ENCODE assay signal across 13 cellular contexts in genomic region chr15:28896944-28897343, GRCh38. TPM values are rescaled to one million over a fixed set of nuclear protein-coding genes. Genes with fewer than 3 reads are reported as not detected.
DNase-seq lines count a peak whose midpoint lies in the region; ATAC-seq and TF ChIP-seq lines count a peak whose summit lies in the region.
"Had no signal": no experiment of that assay in that cellular context is flagged by ENCODE, and none has a peak within 500 bp of the region (broad histone marks: within the 10 kb centered on the region; RNA-seq: fewer than 3 reads in every experiment).

No MANE protein-coding gene starts in this region.

- H3K27ac ChIP-seq in IMR-90 (ENCODE audit: insufficient read depth, low read length) (peak overlapping the region; percentile 75), brain microvascular endothelial cell (peak overlapping the region; percentile 31), thyroid gland (no peak overlapping the region)
- H3K27ac ChIP-seq: SK-N-MC had no signal

- H3K9me1 ChIP-seq in IMR-90 (ENCODE audit: insufficient read depth, low read length) = peaks cover 25% of the 10 kb centered on the region

- H2BK120ac ChIP-seq in IMR-90 (ENCODE audit: low read depth, low read length) = peak overlapping the region; percentile 97

- H4K5ac ChIP-seq in IMR-90 (ENCODE audit: low read depth, low read length) = peak overlapping the region; percentile 78

- POLR2A ChIA-PET in IMR-90 (lab: Charles Lee; ENCODE audit: unreplicated experiment) = no interaction called here

- H2BK20ac ChIP-seq in IMR-90 (ENCODE audit: low read depth, low read length) = peak overlapping the region; percentile 99

- no peak for TF ChIP-seq RAD21 in IMR-90 (IDR thresholded peaks at IDR 0.05; ENCODE audit: low read length)

- BruUV-seq in IMR-90 (replicated peaks; lab: Mats Ljungman, UMichigan) = no TSS peak

- no peak for TF ChIP-seq POLR2A in IMR-90 (IDR thresholded peaks at IDR 0.05; ENCODE audit: low read depth, low read length)
- TF ChIP-seq POLR2A in thyroid gland (IDR thresholded peaks at IDR 0.05) = no peak

- dilution Hi-C loops in IMR-90 (cut with HindIII; ENCODE audit: low sequenced_read_pairs, unreplicated experiment) = no loop called here

- no peaks in the 10 kb centered on the region for H3K27me3 ChIP-seq in IMR-90 (ENCODE audit: control insufficient read depth, insufficient read depth, low read length)
- H3K27me3 ChIP-seq in brain microvascular endothelial cell (replicated peaks) = no peaks in the 10 kb centered on the region
- no peaks in the 10 kb centered on the region for H3K27me3 ChIP-seq in thyroid gland

- TF ChIP-seq CTCF in IMR-90 (conservative IDR thresholded peaks at IDR 0.05; ENCODE audit: low read depth, low read length) (no peak), brain microvascular endothelial cell (IDR thresholded peaks at IDR 0.05; ENCODE audit: low read depth, low read length, missing control alignments) (no peak), thyroid gland (IDR thresholded peaks at IDR 0.05) (no peak)

- DNase-seq in AG20443 (ENCODE audit: low spot score) = peak; percentile 36
- DNase-seq in IMR-90 = peak; percentile 95
- peak; percentile 94 for DNase-seq in brain microvascular endothelial cell
- peak; percentile 84 for DNase-seq in kidney glomerular epithelial cell (lab: John Stamatoyannopoulos, UW)
- DNase-seq in thyroid gland = no peak
- DNase-seq: NCI-H510A treated with DMSO at 0.1 percent for 48 hours had no signal

- no CpG with 5 or more reads among the region's 4 CpGs for WGBS in IMR-90 (ENCODE audit: extremely low coverage in 2 of 2, insufficient read length in 1 of 2), 2 experiments
- 81 to 87% methylated on average over 4 of the region's 4 CpGs for WGBS in thyroid gland, 2 donors

- H3K9me3 ChIP-seq in IMR-90 (ENCODE audit: control insufficient read depth, insufficient read depth, low read length) (no peaks in the 10 kb centered on the region; the same call in 1 of the 2 replicates), thyroid gland (no peaks in the 10 kb centered on the region)

- peak overlapping the region in 1 of 2 experiments; percentile 95; a peak in 2 of 4 replicates for H4K8ac ChIP-seq in IMR-90 (ENCODE audit: low read depth in 2 of 2, low read length in 2 of 2)

- 0 out of 2 replicates have a peak overlapping the region, but pooled peaks have one; percentile 41 for H3K56ac ChIP-seq in IMR-90 (ENCODE audit: extremely low read depth, insufficient read depth, low read length)

- peak overlapping the region; percentile 90; the same call in 2 of the 3 replicates for H2BK15ac ChIP-seq in IMR-90 (ENCODE audit: low read depth, low read length)

- H4K91ac ChIP-seq in IMR-90 (ENCODE audit: insufficient read depth, low read depth, low read length) = peak overlapping the region; percentile 94

- intact Hi-C loops in IMR-90 (cut with micrococcal nuclease) = no loop called here
- intact Hi-C loops in thyroid gland (cut with DNase I) = no loop called here

- peak overlapping the region; percentile 73 for H2AK9ac ChIP-seq in IMR-90 (replicated peaks; ENCODE audit: low read depth, low read length, poor library complexity)

- peaks cover 10% of the 10 kb centered on the region for H3K4me1 ChIP-seq in IMR-90 (ENCODE audit: control insufficient read depth, insufficient read depth, low read length)
- no peaks in the 10 kb centered on the region for H3K4me1 ChIP-seq in thyroid gland

- H3K18ac ChIP-seq in IMR-90 (ENCODE audit: low read depth, low read length) = peak overlapping the region; percentile 68; the same call in 1 of the 2 replicates

- no peak overlapping the region for H3K4me3 ChIP-seq in IMR-90 (ENCODE audit: insufficient read depth, low read depth, low read length)
- H3K4me3 ChIP-seq in brain microvascular endothelial cell (ENCODE audit: low read depth, low read length) = no peak overlapping the region
- no peak overlapping the region for H3K4me3 ChIP-seq in thyroid gland (replicated peaks in 1 of 3)
- H3K4me3 ChIP-seq: SK-N-MC had no signal

- H2AK5ac ChIP-seq in IMR-90 (ENCODE audit: low read depth, low read length) = peak overlapping the region; percentile 88; the same call in 1 of the 2 replicates

- H2BK5ac ChIP-seq in IMR-90 (ENCODE audit: low read depth, low read length, poor library complexity, severe bottlenecking) = peak overlapping the region; percentile 96

- H3K14ac ChIP-seq in IMR-90 (replicated peaks; ENCODE audit: low read depth, low read length) = peak overlapping the region; percentile 98

- in situ Hi-C loops in IMR-90 (cut with MboI; ENCODE audit: low sequenced_read_pairs) (no loop called here), brain microvascular endothelial cell (cut with HindIII; ENCODE audit: low pct_ligation_motif_present, low sequenced_read_pairs) (no loop called here)

- H3K23ac ChIP-seq in IMR-90 (ENCODE audit: low read depth, low read length) = peak overlapping the region; percentile 96; the same call in 1 of the 2 replicates

- peaks cover 16% of the 10 kb centered on the region; the same call in 1 of the 2 replicates for H4K20me1 ChIP-seq in IMR-90 (ENCODE audit: insufficient read depth, low read length)

- H3K36me3 ChIP-seq in IMR-90 (ENCODE audit: control insufficient read depth, insufficient read depth, low read length) = 0 out of 2 replicates have a peak, but pooled peaks cover 2% of the 10 kb centered on the region
- no peaks in the 10 kb centered on the region for H3K36me3 ChIP-seq in brain microvascular endothelial cell (replicated peaks)
- no peaks in the 10 kb centered on the region for H3K36me3 ChIP-seq in thyroid gland

- peak overlapping the region; percentile 99 for H3K4ac ChIP-seq in IMR-90 (ENCODE audit: low read depth, low read length)

- peak overlapping the region; percentile 58; the same call in 1 of the 2 replicates for H3K4me2 ChIP-seq in IMR-90 (ENCODE audit: low read depth, low read length)

- peak; percentile 85 for ATAC-seq in IMR-90 (ENCODE audit: low read depth)
- ATAC-seq in GM19328 (IDR thresholded peaks at IDR 0.05; ENCODE audit: unreplicated experiment) = no peak
- ATAC-seq in HG02981 (IDR thresholded peaks at IDR 0.05; ENCODE audit: unreplicated experiment) = no peak
- no peak for ATAC-seq in GM19463 (IDR thresholded peaks at IDR 0.05; ENCODE audit: unreplicated experiment)

- peaks cover 11 to 89% of the 10 kb centered on the region in 2 experiments; a peak in 3 of 4 replicates for H3K79me1 ChIP-seq in IMR-90 (ENCODE audit: low read depth in 1 of 2, low read length in 2 of 2)

- CTCF ChIA-PET in IMR-90 (lab: Yijun Ruan, JAX) = no interaction called here

- peak overlapping the region; percentile 90 for H2AFZ ChIP-seq in IMR-90 (replicated peaks; ENCODE audit: low read length, poor library complexity)

- no peak overlapping the region for H3K9ac ChIP-seq in IMR-90 (ENCODE audit: low read depth, low read length)

TF ChIP-seq in IMR-90, 13 proteins besides CTCF, POLR2A, EP300 and RAD21:
- TF ChIP-seq ELK1 (IDR thresholded peaks at IDR 0.05; ENCODE audit: borderline replicate concordance, low read depth, low read length) (no peak), FOS (IDR thresholded peaks at IDR 0.05; ENCODE audit: low read depth, low read length) (peak; percentile 83), CHD1 (IDR thresholded peaks at IDR 0.05; ENCODE audit: low read depth, low read length) (no peak), MAZ (IDR thresholded peaks at IDR 0.05; ENCODE audit: borderline replicate concordance, low read depth, low read length) (no peak), NFE2L2 (IDR thresholded peaks at IDR 0.05; ENCODE audit: low read depth, low read length) (no peak), SMC3 (IDR thresholded peaks at IDR 0.05; ENCODE audit: low read depth, low read length) (no peak), MXI1 (IDR thresholded peaks at IDR 0.05; ENCODE audit: borderline replicate concordance, low read depth, low read length) (no peak), MAFK (IDR thresholded peaks at IDR 0.05; ENCODE audit: low read depth, low read length) (0 out of 2 replicates have a peak, but pooled peaks have one; percentile 23), CEBPB (IDR thresholded peaks at IDR 0.05; ENCODE audit: low read depth, low read length) (no peak; the same call in 1 of the 2 replicates), USF2 (IDR thresholded peaks at IDR 0.05; ENCODE audit: low read depth, low read length) (no peak), RCOR1 (IDR thresholded peaks at IDR 0.05; ENCODE audit: insufficient replicate concordance, low read length) (peak; percentile 78), RFX5 (IDR thresholded peaks at IDR 0.05; ENCODE audit: low read depth, low read length) (no peak), BHLHE40 (IDR thresholded peaks at IDR 0.05; ENCODE audit: low read depth, low read length) (peak; percentile 50)

RNA-seq across cellular contexts. Expression of gene APBA2, which starts 11.2 kb away (rescaled TPM):
- total RNA-seq in IMR-90 (2012; rRNA removed) (27.8 and 33.0 TPM in 2 replicates), thyroid gland (10 to 100 TPM in 2 of 4 donors, 1 to 10 TPM in 2; 7.7 to 14.4 (median 11.6) TPM)
- polyA plus RNA-seq in IMR-90 (2012; rRNA removed) = 21.7 and 26.5 TPM in 2 replicates
- 14.7 and 25.1 TPM in 2 replicates for polyA plus RNA-seq in IMR-90 (2012; cell fraction: cytosol; rRNA removed)
- polyA plus RNA-seq in IMR-90 (2012; cell fraction: nucleus; rRNA removed; ENCODE audit: low replicate concordance) = 35.8 and 49.9 TPM in 2 replicates

RNA-seq across cellular contexts. Expression of gene GOLGA6L7, which starts 48.5 kb away (rescaled TPM):
- total RNA-seq in IMR-90 (2012; rRNA removed) = not detected in 2 replicates
- polyA plus RNA-seq in IMR-90 (2012; rRNA removed) = not detected in 2 replicates
- polyA plus RNA-seq in IMR-90 (2012; cell fraction: cytosol; rRNA removed) = not detected in 2 replicates
- polyA plus RNA-seq in IMR-90 (2012; cell fraction: nucleus; rRNA removed; ENCODE audit: low replicate concordance) = not detected in 2 replicates
- total RNA-seq in thyroid gland = not detected
- total RNA-seq: mesenteric fat pad, skeletal muscle tissue had no signal
- polyA plus RNA-seq: IgD-negative memory B cell had no signal

Comparison
In these comparisons a context has a peak if more than half of its experiments do, and no peak if none do; other contexts are left out.
1. DNase-seq: peak in AG20443 (single experiment), IMR-90 (single experiment), brain microvascular endothelial cell (single experiment) and kidney glomerular epithelial cell (single experiment); none in thyroid gland (0 of 2).
2. H3K27ac ChIP-seq: peak in IMR-90 (single experiment) and brain microvascular endothelial cell (single experiment); none in thyroid gland (0 of 3).